8 cellular contexts compared by ENCODE assay signal in genomic region chr3:47010050-47010712, GRCh38. TPM values are rescaled to one million over a fixed set of nuclear protein-coding genes. Genes with fewer than 3 reads are reported as not detected.
DNase-seq lines count a peak whose midpoint lies in the region; ATAC-seq and TF ChIP-seq lines count a peak whose summit lies in the region.

No MANE protein-coding gene starts in this region.

- DNase-seq in CD4-positive, CD25-positive, alpha-beta regulatory T cell = no peak
- DNase-seq in T-cell = peak in 1 of 34 experiments; percentile 19
- DNase-seq in fibroblast of mammary gland (ENCODE audit: low read depth) = peak; percentile 22
- DNase-seq in osteocyte (ENCODE audit: extremely low spot score, unreplicated experiment) = peak; percentile 86
- DNase-seq in epidermal melanocyte (ENCODE audit: insufficient read length, low spot score) = no peak
- DNase-seq in NCI-H1436 treated with DMSO at 0.1 percent for 48 hours (lab: John Stamatoyannopoulos, UW) = no peak

- peak overlapping the region in 3 of 4 donors; percentile 9 to 82 (median 81) for H3K4me3 Mint-ChIP-seq in CD4-positive, CD25-positive, alpha-beta regulatory T cell
- H3K4me3 Mint-ChIP-seq in T-cell (peak overlapping the region; percentile 62 to 71 (median 71)), osteocyte (ENCODE audit: unreplicated experiment) (peak overlapping the region; percentile 75)

- peaks cover 24% of the 10 kb centered on the region for H3K36me3 ChIP-seq in CD4-positive, CD25-positive, alpha-beta regulatory T cell (ENCODE audit: control insufficient read depth, insufficient read depth, low read length)

- H3K4me1 Mint-ChIP-seq in CD4-positive, CD25-positive, alpha-beta regulatory T cell = peaks cover 3 to 18% (median 4%) of the 10 kb centered on the region in 4 donors
- H3K4me1 Mint-ChIP-seq in T-cell (peaks cover 0 to 21% (median 9%) of the 10 kb centered on the region in 3 donors), osteocyte (ENCODE audit: unreplicated experiment) (peaks cover 10% of the 10 kb centered on the region)

- no peaks in the 10 kb centered on the region for H3K27me3 Mint-ChIP-seq in CD4-positive, CD25-positive, alpha-beta regulatory T cell
- H3K27me3 Mint-ChIP-seq in T-cell (no peaks in the 10 kb centered on the region), osteocyte (ENCODE audit: unreplicated experiment) (no peaks in the 10 kb centered on the region)

- peak overlapping the region; percentile 51 to 79 (median 73) for H3K27ac Mint-ChIP-seq in CD4-positive, CD25-positive, alpha-beta regulatory T cell
- H3K27ac Mint-ChIP-seq in T-cell = peak overlapping the region; percentile 59 to 65
- H3K27ac Mint-ChIP-seq in osteocyte (ENCODE audit: unreplicated experiment) = peak overlapping the region; percentile 85

- ATAC-seq in CD4-positive, CD25-positive, alpha-beta regulatory T cell (ENCODE audit: low read depth in 2 of 2) = no peak
- no peak for ATAC-seq in T-cell (replicated peaks in 1 of 4)
- ATAC-seq in GM21447 (IDR thresholded peaks at IDR 0.05; ENCODE audit: unreplicated experiment) = no peak
- no peak for ATAC-seq in HG02981 (IDR thresholded peaks at IDR 0.05; ENCODE audit: unreplicated experiment)

- CTCF ChIA-PET in T-cell (lab: Charles Lee) = interaction anchor here in 1 of 2 donors (0.5 kb wide), 1 partner anchor 306 kb away, joined by 4 read pairs; no protein-coding TSS in a partner anchor

- POLR2A ChIA-PET in T-cell (lab: Charles Lee) = no interaction called here

- H3K9me3 ChIP-seq in CD4-positive, CD25-positive, alpha-beta regulatory T cell (ENCODE audit: control insufficient read depth in 2 of 2, low read length in 2 of 2) = no peaks in the 10 kb centered on the region

- H3K9me3 Mint-ChIP-seq in CD4-positive, CD25-positive, alpha-beta regulatory T cell = no peaks in the 10 kb centered on the region
- H3K9me3 Mint-ChIP-seq in T-cell (no peaks in the 10 kb centered on the region), osteocyte (ENCODE audit: unreplicated experiment) (no peaks in the 10 kb centered on the region)

- TF ChIP-seq CTCF in fibroblast of mammary gland (conservative IDR thresholded peaks at IDR 0.05; ENCODE audit: control insufficient read depth, insufficient read depth, low read depth, low read length) (no peak), osteocyte (IDR thresholded peaks at IDR 0.05) (no peak)

- H3K27me3 ChIP-seq in CD4-positive, CD25-positive, alpha-beta regulatory T cell (ENCODE audit: control insufficient read depth, insufficient read depth, low read length) = no peaks in the 10 kb centered on the region

- H3K36me3 Mint-ChIP-seq in CD4-positive, CD25-positive, alpha-beta regulatory T cell = peaks cover 15% of the 10 kb centered on the region
- peaks cover 28% of the 10 kb centered on the region for H3K36me3 Mint-ChIP-seq in T-cell
- peaks cover 2% of the 10 kb centered on the region for H3K36me3 Mint-ChIP-seq in osteocyte (ENCODE audit: unreplicated experiment)

- H3K27ac ChIP-seq in CD4-positive, CD25-positive, alpha-beta regulatory T cell (ENCODE audit: insufficient read depth, low read length, poor library complexity, severe bottlenecking) = peak overlapping the region; percentile 61

- no peak overlapping the region for H3K4me3 ChIP-seq in CD4-positive, CD25-positive, alpha-beta regulatory T cell (ENCODE audit: low read depth, low read length)
- peak overlapping the region; percentile 57 for H3K4me3 ChIP-seq in fibroblast of mammary gland (ENCODE audit: control insufficient read depth, low read depth, low read length)

- H3K4me1 ChIP-seq in CD4-positive, CD25-positive, alpha-beta regulatory T cell (ENCODE audit: control insufficient read depth, insufficient read depth, low read length, poor library complexity, severe bottlenecking) = peaks cover 13% of the 10 kb centered on the region

RNA-seq across cellular contexts. Expression of gene NBEAL2, which starts 30.7 kb away (rescaled TPM):
- 429 TPM for total RNA-seq in CD4-positive, CD25-positive, alpha-beta regulatory T cell
- 10 to 100 TPM in 2 of 4 donors, 1 to 10 TPM in 2; 4.7 to 13.5 (median 8.6) TPM for polyA plus RNA-seq in CD4-positive, CD25-positive, alpha-beta regulatory T cell
- total RNA-seq in T-cell (100 to 1,000 TPM; 141 to 206 (median 182) TPM), osteocyte (14.0 and 21.8 TPM in 2 replicates)

RNA-seq across cellular contexts. Expression of gene CCDC12, which starts 33.6 kb away (rescaled TPM):
- total RNA-seq in CD4-positive, CD25-positive, alpha-beta regulatory T cell = 71.8 TPM
- 100 to 1,000 TPM in 3 of 4 donors, 10 to 100 TPM in 1; 90.4 to 116 (median 106) TPM for polyA plus RNA-seq in CD4-positive, CD25-positive, alpha-beta regulatory T cell
- total RNA-seq in T-cell (10 to 100 TPM; 66.5 to 78.4 (median 72.8) TPM), osteocyte (34.5 and 37.4 TPM in 2 replicates)

Comparison
In these comparisons a context has a peak if more than half of its experiments do, and no peak if none do; other contexts are left out.
1. DNase-seq: peak in fibroblast of mammary gland (single experiment) and osteocyte (single experiment); none in CD4-positive, CD25-positive, alpha-beta regulatory T cell (0 of 3), epidermal melanocyte (single experiment) and NCI-H1436 treated with DMSO at 0.1 percent for 48 hours (single experiment).
2. Peak in every context shown above with its lines, with median percentiles within 50 percentile points of each other: H3K27ac Mint-ChIP-seq and H3K4me3 Mint-ChIP-seq.